ENCODE assay signal across 9 cellular contexts in the genomic region with DNA sequence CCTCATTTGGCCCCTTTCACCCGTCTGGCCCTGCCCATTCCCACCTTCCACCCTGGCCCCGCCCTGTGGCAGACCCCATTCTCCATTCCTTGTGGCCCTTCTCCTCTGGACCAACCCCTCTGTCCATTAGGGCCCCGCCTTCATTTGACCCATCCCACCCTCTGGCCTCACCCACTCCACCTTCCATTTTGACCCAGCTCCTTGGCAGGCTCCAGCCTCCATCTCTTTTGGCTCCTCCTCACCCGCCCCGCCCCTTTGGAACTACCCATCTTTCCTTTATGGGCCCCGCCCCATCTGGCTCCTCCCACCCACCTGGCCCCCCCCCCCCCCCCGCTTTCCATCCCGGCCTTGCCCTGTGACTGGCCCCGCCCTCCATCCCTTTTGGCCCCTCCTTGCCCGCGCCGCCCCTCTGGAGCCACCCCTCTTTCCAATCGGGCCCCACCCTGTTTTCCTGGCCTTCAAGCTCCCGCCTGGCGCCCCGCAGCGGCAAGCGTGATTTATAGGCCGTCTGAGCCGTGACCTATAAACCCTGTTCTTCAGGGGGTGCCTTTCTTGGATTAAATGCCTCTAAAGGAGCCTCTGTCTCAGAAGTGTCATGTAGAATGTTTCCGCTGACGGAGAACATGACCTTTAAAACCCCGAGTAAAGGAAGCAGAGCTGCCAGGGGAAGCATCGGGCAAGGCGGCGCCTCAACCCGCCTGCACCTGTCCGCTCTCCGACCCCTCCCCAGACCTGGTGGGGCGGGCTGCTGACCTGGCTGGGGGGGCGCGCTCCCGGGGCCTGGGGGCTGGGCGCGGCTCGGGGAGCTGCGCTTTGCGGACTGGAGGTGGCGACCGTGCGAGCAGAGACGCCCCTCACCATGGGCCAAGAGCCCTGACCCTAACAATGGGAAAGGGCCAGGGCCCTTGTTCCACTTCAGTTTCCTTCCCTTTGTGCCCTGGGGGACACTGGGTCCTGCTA.
DNase-seq lines count a peak whose midpoint lies in the region; ATAC-seq and TF ChIP-seq lines count a peak whose summit lies in the region.
"Had no signal": no experiment of that assay in that cellular context is flagged by ENCODE, and none has a peak within 500 bp of the region (broad histone marks: within the 10 kb centered on the region; RNA-seq: fewer than 3 reads in every experiment).

No MANE protein-coding gene starts in this region.

- no peaks in the 10 kb centered on the region for H3K36me3 Mint-ChIP-seq in T-helper 1 cell treated with Interleukin-12 subunit alpha and Interleukin-12 subunit beta and Interleukin-4 antibody, amounts not matched to agents 30 μg/mL and 1 μg/mL, for 36 hours (ENCODE audit: low read depth)
- no peaks in the 10 kb centered on the region for H3K36me3 Mint-ChIP-seq in mesothelial cell of epicardium

- no peak overlapping the region for H3K27ac Mint-ChIP-seq in T-helper 1 cell treated with Interleukin-12 subunit alpha and Interleukin-12 subunit beta and Interleukin-4 antibody, amounts not matched to agents 30 μg/mL and 1 μg/mL, for 36 hours
- no peak overlapping the region for H3K27ac Mint-ChIP-seq in mesothelial cell of epicardium

- peaks cover 31% of the 10 kb centered on the region for H3K27me3 Mint-ChIP-seq in T-helper 1 cell treated with Interleukin-12 subunit alpha and Interleukin-12 subunit beta and Interleukin-4 antibody, amounts not matched to agents 30 μg/mL and 1 μg/mL, for 36 hours (ENCODE audit: low read depth)
- H3K27me3 Mint-ChIP-seq in mesothelial cell of epicardium (ENCODE audit: low read depth): peaks cover 63% of the 10 kb centered on the region

- peak overlapping the region; percentile 71; the same call in 1 of the 2 replicates for H3K27ac ChIP-seq in HUES64 (ENCODE audit: low read depth, low read length)
- H3K27ac ChIP-seq: neutrophil had no signal

- peak overlapping the region; percentile 68 for H3K4me3 ChIP-seq in HUES64 (ENCODE audit: low read length)

- H3K9me3 Mint-ChIP-seq in T-helper 1 cell treated with Interleukin-12 subunit alpha and Interleukin-12 subunit beta and Interleukin-4 antibody, amounts not matched to agents 30 μg/mL and 1 μg/mL, for 36 hours: no peaks in the 10 kb centered on the region
- no peaks in the 10 kb centered on the region for H3K9me3 Mint-ChIP-seq in mesothelial cell of epicardium

- no peaks in the 10 kb centered on the region for H3K9me3 ChIP-seq in HUES64 (ENCODE audit: insufficient read depth, low read depth, low read length)
- H3K9me3 ChIP-seq: neutrophil had no signal

- peak overlapping the region; percentile 25; the same call in 1 of the 2 replicates for H3K9ac ChIP-seq in HUES64 (ENCODE audit: low read depth, low read length)

- 2% methylated on average over 39 of the region's 42 CpGs for WGBS in HUES64

- peaks cover 10% of the 10 kb centered on the region for H3K4me1 Mint-ChIP-seq in T-helper 1 cell treated with Interleukin-12 subunit alpha and Interleukin-12 subunit beta and Interleukin-4 antibody, amounts not matched to agents 30 μg/mL and 1 μg/mL, for 36 hours (ENCODE audit: low read depth)
- H3K4me1 Mint-ChIP-seq in mesothelial cell of epicardium: peaks cover 34% of the 10 kb centered on the region

- H3K4me1 ChIP-seq in HUES64 (ENCODE audit: insufficient read depth, low read length): peaks cover 10% of the 10 kb centered on the region; the same call in 1 of the 2 replicates

- DNase-seq in cerebellar cortex (ENCODE audit: low spot score): peak; percentile 85
- no peak for DNase-seq in mesothelial cell of epicardium (ENCODE audit: low spot score in 2 of 2, unreplicated experiment in 2 of 2)
- peak; percentile 15 for DNase-seq in stimulated activated naive CD4-positive, alpha-beta T cell treated with Interleukin-2 at 50 U/mL for 16 hours (lab: John Stamatoyannopoulos, UW)
- no peak for DNase-seq in HuH-7 (ENCODE audit: low spot score)
- no peak for DNase-seq in RKO (ENCODE audit: low spot score)

- H3K36me3 ChIP-seq in HUES64 (ENCODE audit: insufficient read depth, low read length): no peaks in the 10 kb centered on the region
- H3K36me3 ChIP-seq: neutrophil had no signal

- TF ChIP-seq CTCF in mesothelial cell of epicardium (IDR thresholded peaks at IDR 0.05; ENCODE audit: unreplicated experiment): no peak

- ATAC-seq in HG03039 (IDR thresholded peaks at IDR 0.05; ENCODE audit: unreplicated experiment): no peak

- peak overlapping the region; percentile 57 for H3K4me3 Mint-ChIP-seq in T-helper 1 cell treated with Interleukin-12 subunit alpha and Interleukin-12 subunit beta and Interleukin-4 antibody, amounts not matched to agents 30 μg/mL and 1 μg/mL, for 36 hours
- peak overlapping the region; percentile 33 for H3K4me3 Mint-ChIP-seq in mesothelial cell of epicardium

- no peaks in the 10 kb centered on the region for H3K27me3 ChIP-seq in HUES64 (ENCODE audit: insufficient read depth, low read length)

Comparison
In these comparisons a context has a peak if more than half of its experiments do, and no peak if none do; other contexts are left out.
1. DNase-seq: peak in cerebellar cortex (single experiment) and stimulated activated naive CD4-positive, alpha-beta T cell treated with Interleukin-2 at 50 U/mL for 16 hours (single experiment); none in mesothelial cell of epicardium (0 of 2), HuH-7 (single experiment) and RKO (single experiment).